25 cellular contexts compared by ENCODE assay signal in the genomic region with DNA sequence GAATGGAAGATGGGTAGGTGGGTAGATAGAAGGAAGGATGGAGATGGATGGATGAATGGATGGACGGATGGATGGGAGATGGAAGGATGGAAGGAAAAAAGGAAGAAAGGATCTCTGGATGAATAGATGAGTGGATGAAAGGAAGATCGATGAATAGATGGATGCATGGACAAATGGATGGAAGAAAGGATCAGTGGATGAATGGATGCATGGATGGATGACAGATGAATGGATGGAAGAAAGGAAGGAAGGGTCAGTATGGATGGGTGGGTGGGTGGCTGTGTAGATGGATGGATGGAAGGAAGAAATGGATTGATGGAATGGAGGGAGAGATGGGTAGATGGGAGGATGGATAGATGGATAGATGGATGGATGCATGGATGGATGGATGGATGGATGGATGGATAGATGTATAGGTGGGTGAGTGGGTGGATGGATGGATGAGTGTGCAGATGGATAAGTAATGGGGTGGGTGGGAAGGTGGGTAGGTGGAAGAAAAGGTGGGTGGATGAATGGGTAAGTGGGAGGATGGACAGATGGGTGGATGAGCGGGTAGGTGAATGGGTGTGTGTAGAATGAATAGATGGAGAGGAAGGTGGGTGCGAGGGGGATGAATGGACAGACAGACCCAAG. TPM values are rescaled to one million over a fixed set of nuclear protein-coding genes. Genes with fewer than 3 reads are reported as not detected.
DNase-seq lines count a peak whose midpoint lies in the region; ATAC-seq, FAIRE-seq and TF ChIP-seq lines count a peak whose summit lies in the region.
"Had no signal": no experiment of that assay in that cellular context is flagged by ENCODE, and none has a peak within 500 bp of the region (broad histone marks: within the 10 kb centered on the region; RNA-seq: fewer than 3 reads in every experiment).

No MANE protein-coding gene starts in this region.

- peaks cover 20% of the 10 kb centered on the region for H3K9me3 Mint-ChIP-seq in glutamatergic neuron (ENCODE audit: unreplicated experiment)
- no peaks in the 10 kb centered on the region for H3K9me3 Mint-ChIP-seq in activated T-helper 2 cell treated with anti-CD3 and anti-CD28 coated beads, Interferon-gamma antibody, Interleukin-2, Interleukin-4, amounts not matched to agents 10 μg/mL and 5 μg/mL and 100 μg/mL, durations not matched to agents 14 hours and 24 hours and 36 hours
- H3K9me3 Mint-ChIP-seq: CD4-positive, alpha-beta memory T cell; CD4-positive, CD25-positive, alpha-beta regulatory T cell; CD8-positive, alpha-beta memory T cell had no signal

- H3K36me3 Mint-ChIP-seq in glutamatergic neuron (ENCODE audit: unreplicated experiment) = no peaks in the 10 kb centered on the region
- no peaks in the 10 kb centered on the region for H3K36me3 Mint-ChIP-seq in activated T-helper 2 cell treated with anti-CD3 and anti-CD28 coated beads, Interferon-gamma antibody, Interleukin-2, Interleukin-4, amounts not matched to agents 10 μg/mL and 5 μg/mL and 100 μg/mL, durations not matched to agents 14 hours and 24 hours and 36 hours (ENCODE audit: low read depth)
- H3K36me3 Mint-ChIP-seq: CD14-positive monocyte; CD4-positive, alpha-beta memory T cell; CD4-positive, CD25-positive, alpha-beta regulatory T cell had no signal

- POLR2A ChIA-PET in HepG2 (lab: Yijun Ruan, JAX) = no interaction called here
- POLR2A ChIA-PET in K562 (lab: Yijun Ruan, JAX) = no interaction called here

- DNase-seq in HepG2 (ENCODE audit: low spot score) (no peak), right lobe of liver (no peak), K562 (ENCODE audit: extremely low read depth in 1 of 4, low spot score in 3 of 4) (no peak), glutamatergic neuron (no peak), urothelium cell line (ENCODE audit: low spot score) (no peak), amniotic stem cell (lab: John Stamatoyannopoulos, UW) (no peak), 8988T (no peak)
- no peak for DNase-seq in activated T-helper 2 cell treated with anti-CD3 and anti-CD28 coated beads, Interferon-gamma antibody, Interleukin-2, Interleukin-4, amounts not matched to agents 10 μg/mL and 5 μg/mL and 100 μg/mL, durations not matched to agents 14 hours and 24 hours and 36 hours (ENCODE audit: low spot score)
- DNase-seq: BE2C; C1 segment of cervical spinal cord; CD4-positive, alpha-beta memory T cell; CD4-positive, CD25-positive, alpha-beta regulatory T cell; CD8-positive, alpha-beta memory T cell; COR-L47; DMS 273 treated with DMSO at 0.1 percent for 48 hours; DMS153; DMS79; DND-41; GF-D8 had no signal

- H2AFZ ChIP-seq in HepG2 (ENCODE audit: low read length) (no peak overlapping the region), K562 (ENCODE audit: low read depth, low read length) (no peak overlapping the region)

- BruUV-seq in HepG2 (replicated peaks; lab: Mats Ljungman, UMichigan) (no TSS peak), K562 (replicated peaks; lab: Mats Ljungman, UMichigan) (no TSS peak)

- H3K27ac Mint-ChIP-seq in glutamatergic neuron (ENCODE audit: unreplicated experiment) = peak overlapping the region; percentile 29
- no peak overlapping the region for H3K27ac Mint-ChIP-seq in activated T-helper 2 cell treated with anti-CD3 and anti-CD28 coated beads, Interferon-gamma antibody, Interleukin-2, Interleukin-4, amounts not matched to agents 10 μg/mL and 5 μg/mL and 100 μg/mL, durations not matched to agents 14 hours and 24 hours and 36 hours
- H3K27ac Mint-ChIP-seq: CD14-positive monocyte; CD4-positive, alpha-beta memory T cell; CD4-positive, CD25-positive, alpha-beta regulatory T cell; CD8-positive, alpha-beta memory T cell had no signal

- H3K9me1 ChIP-seq in K562 (ENCODE audit: control insufficient read depth, insufficient read depth, low read length) = no peaks in the 10 kb centered on the region

- H3K4me3 Mint-ChIP-seq in glutamatergic neuron (ENCODE audit: unreplicated experiment) = no peak overlapping the region
- H3K4me3 Mint-ChIP-seq in activated T-helper 2 cell treated with anti-CD3 and anti-CD28 coated beads, Interferon-gamma antibody, Interleukin-2, Interleukin-4, amounts not matched to agents 10 μg/mL and 5 μg/mL and 100 μg/mL, durations not matched to agents 14 hours and 24 hours and 36 hours (ENCODE audit: low read depth) = no peak overlapping the region
- H3K4me3 Mint-ChIP-seq: CD14-positive monocyte; CD4-positive, alpha-beta memory T cell; CD4-positive, CD25-positive, alpha-beta regulatory T cell; CD8-positive, alpha-beta memory T cell had no signal

- H4K20me1 ChIP-seq in HepG2 (ENCODE audit: insufficient read depth, low read length) (no peaks in the 10 kb centered on the region), K562 (replicated peaks; ENCODE audit: control insufficient read depth, insufficient read depth, low read length) (peaks cover 5% of the 10 kb centered on the region; the same call in 1 of the 2 replicates)
- H4K20me1 ChIP-seq: BLaER1 had no signal

- H3K36me3 ChIP-seq in HepG2 (replicated peaks in 1 of 2; ENCODE audit: control insufficient read depth in 1 of 2, insufficient read depth in 2 of 2, low read length in 2 of 2) (no peaks in the 10 kb centered on the region), right lobe of liver (no peaks in the 10 kb centered on the region), K562 (ENCODE audit: control insufficient read depth, insufficient read depth, low read length) (no peaks in the 10 kb centered on the region)
- H3K36me3 ChIP-seq: BE2C, BLaER1 had no signal

- H3K4me3 ChIP-seq in HepG2 (replicated peaks in 1 of 3; ENCODE audit: insufficient read depth in 1 of 3, low read depth in 2 of 3, low read length in 3 of 3) (no peak overlapping the region), right lobe of liver (no peak overlapping the region), K562 (no peak overlapping the region)
- H3K4me3 ChIP-seq: BLaER1 had no signal

- in situ Hi-C loops in HepG2 (cut with HindIII; ENCODE audit: extremely low pct_ligation_motif_present, low pct_unique_long_range_greater_than_20kb) (no loop called here), K562 (cut with MboI) (loop anchor here (10.0 kb wide), 1 partner anchor 662 kb away; no protein-coding TSS in a partner anchor)

- TF ChIP-seq POLR2A in HepG2 (IDR thresholded peaks at IDR 0.05; ENCODE audit: insufficient read depth in 1 of 2, low read depth in 2 of 2, low read length in 2 of 2) = no peak
- no peak for TF ChIP-seq POLR2A in right lobe of liver (IDR thresholded peaks at IDR 0.05)
- no peak for TF ChIP-seq POLR2A in K562 (conservative IDR thresholded peaks at IDR 0.05)

- H3K27me3 ChIP-seq in HepG2 (ENCODE audit: control insufficient read depth in 1 of 2, insufficient read depth in 2 of 2, low read length in 2 of 2) = peaks cover 0 to 13% of the 10 kb centered on the region in 2 experiments; a peak in 2 of 5 replicates
- no peaks in the 10 kb centered on the region for H3K27me3 ChIP-seq in right lobe of liver
- H3K27me3 ChIP-seq in K562 (ENCODE audit: control insufficient read depth in 2 of 2, insufficient read depth in 2 of 2, low read length in 2 of 2) = peaks cover 0 to 13% of the 10 kb centered on the region in 2 experiments; a peak in 2 of 5 replicates
- H3K27me3 ChIP-seq: BE2C, BLaER1 had no signal

- CTCF ChIA-PET in HepG2 (lab: Yijun Ruan, JAX; ENCODE audit: low intra/inter-chr PET ratio, low total read pairs) = no interaction called here
- CTCF ChIA-PET in K562 (lab: Yijun Ruan, JAX; ENCODE audit: low intra/inter-chr PET ratio) = no interaction called here

- peaks cover 17% of the 10 kb centered on the region for H3K27me3 Mint-ChIP-seq in glutamatergic neuron (ENCODE audit: unreplicated experiment)
- no peaks in the 10 kb centered on the region for H3K27me3 Mint-ChIP-seq in activated T-helper 2 cell treated with anti-CD3 and anti-CD28 coated beads, Interferon-gamma antibody, Interleukin-2, Interleukin-4, amounts not matched to agents 10 μg/mL and 5 μg/mL and 100 μg/mL, durations not matched to agents 14 hours and 24 hours and 36 hours (ENCODE audit: low read depth)
- H3K27me3 Mint-ChIP-seq: CD8-positive, alpha-beta memory T cell had no signal

- TF ChIP-seq RAD21 in HepG2 (CRISPR knock-in tag; IDR thresholded peaks at IDR 0.05) (no peak), K562 (CRISPR knock-in tag; conservative IDR thresholded peaks at IDR 0.05 in 1 of 2, IDR thresholded peaks at IDR 0.05 in 1 of 2) (no peak)

- no peaks in the 10 kb centered on the region for H3K9me3 ChIP-seq in HepG2 (ENCODE audit: low read length)
- no peaks in the 10 kb centered on the region for H3K9me3 ChIP-seq in right lobe of liver
- H3K9me3 ChIP-seq in K562 (replicated peaks; ENCODE audit: control insufficient read depth, insufficient read depth, low read depth, low read length) = no peaks in the 10 kb centered on the region; the same call in 1 of the 2 replicates
- H3K9me3 ChIP-seq: BE2C, BLaER1 had no signal

- peaks cover 47% of the 10 kb centered on the region for H3K4me1 ChIP-seq in HepG2 (ENCODE audit: insufficient read depth, low read length)
- no peaks in the 10 kb centered on the region for H3K4me1 ChIP-seq in right lobe of liver
- peaks cover 0 to 14% of the 10 kb centered on the region in 2 experiments; a peak in 3 of 5 replicates for H3K4me1 ChIP-seq in K562 (replicated peaks in 1 of 2; ENCODE audit: control insufficient read depth in 2 of 2, insufficient read depth in 2 of 2, low read length in 2 of 2)
- H3K4me1 ChIP-seq: BE2C, BLaER1 had no signal

- no peak overlapping the region for H3K27ac ChIP-seq in HepG2 (ENCODE audit: extremely low read length, insufficient read depth, low read length)
- no peak overlapping the region for H3K27ac ChIP-seq in right lobe of liver
- no peak overlapping the region for H3K27ac ChIP-seq in K562 (ENCODE audit: extremely low read depth, low read depth, low read length)
- H3K27ac ChIP-seq: 22Rv1, BLaER1 had no signal

- H3K4me2 ChIP-seq in HepG2 (ENCODE audit: low read depth, low read length) (no peak overlapping the region), K562 (ENCODE audit: insufficient read depth, low read length) (no peak overlapping the region)
- H3K4me2 ChIP-seq: BLaER1 had no signal

- no peaks in the 10 kb centered on the region for H3K79me2 ChIP-seq in HepG2 (ENCODE audit: insufficient read depth, low read length)
- no peaks in the 10 kb centered on the region for H3K79me2 ChIP-seq in K562 (ENCODE audit: control insufficient read depth, insufficient read depth, low read length)

- TF ChIP-seq EP300 in HepG2 (IDR thresholded peaks at IDR 0.05; ENCODE audit: low read depth in 2 of 2, low read length in 2 of 2) (no peak), HepG2 (CRISPR knock-in tag; IDR thresholded peaks at IDR 0.05; ENCODE audit: borderline replicate concordance) (no peak), K562 (IDR thresholded peaks at IDR 0.05; ENCODE audit: low read length) (no peak)

- no peak for TF ChIP-seq CTCF in HepG2 (CRISPR knock-in tag; IDR thresholded peaks at IDR 0.05)
- TF ChIP-seq CTCF in right lobe of liver (IDR thresholded peaks at IDR 0.05) = no peak
- no peak for TF ChIP-seq CTCF in K562 (IDR thresholded peaks at IDR 0.05 in 2 of 3, conservative IDR thresholded peaks at IDR 0.05 in 1 of 3; ENCODE audit: insufficient read depth in 2 of 3, low read depth in 1 of 3, low read length in 3 of 3)
- no peak for TF ChIP-seq CTCF in glutamatergic neuron (IDR thresholded peaks at IDR 0.05; ENCODE audit: partially characterized antibody, unreplicated experiment)

- 38% methylated on average over 4 of the region's 4 CpGs for WGBS in HepG2 (ENCODE audit: low lambda C conversion rate)
- 63% methylated on average over 3 of the region's 4 CpGs for WGBS in right lobe of liver (ENCODE audit: insufficient coverage, low coverage, low lambda C conversion rate, missing lambda C conversion rate)
- WGBS in K562 (ENCODE audit: insufficient coverage, low coverage, missing lambda C conversion rate) = 0% methylated on average over 4 of the region's 4 CpGs

- peaks cover 22% of the 10 kb centered on the region for H3K4me1 Mint-ChIP-seq in glutamatergic neuron (ENCODE audit: low read depth, unreplicated experiment)
- H3K4me1 Mint-ChIP-seq in activated T-helper 2 cell treated with anti-CD3 and anti-CD28 coated beads, Interferon-gamma antibody, Interleukin-2, Interleukin-4, amounts not matched to agents 10 μg/mL and 5 μg/mL and 100 μg/mL, durations not matched to agents 14 hours and 24 hours and 36 hours (ENCODE audit: low read depth) = no peaks in the 10 kb centered on the region
- H3K4me1 Mint-ChIP-seq: CD14-positive monocyte; CD8-positive, alpha-beta memory T cell had no signal

- no peak overlapping the region for H3K9ac ChIP-seq in HepG2 (ENCODE audit: insufficient read depth, low read depth, low read length)
- no peak overlapping the region for H3K9ac ChIP-seq in K562 (ENCODE audit: insufficient read depth in 1 of 2, low read depth in 2 of 2, low read length in 2 of 2)
- H3K9ac ChIP-seq: BLaER1 had no signal

- FAIRE-seq in HepG2 (lab: Jason Lieb, UNC) (no peak), K562 (lab: Jason Lieb, UNC) (no peak), urothelium cell line (lab: Jason Lieb, UNC) (peak; percentile 91)
- FAIRE-seq: A204.1, GM12891, GM19239 had no signal

- ATAC-seq in HepG2 (no peak), right lobe of liver (no peak), K562 (no peak)

- intact Hi-C loops in HepG2 (cut with micrococcal nuclease; ENCODE audit: unreplicated experiment) = no loop called here
- intact Hi-C loops in right lobe of liver (cut with DNase I) = no loop called here
- intact Hi-C loops in K562 (cut with micrococcal nuclease) = no loop called here
- intact Hi-C loops in activated T-helper 2 cell treated with anti-CD3 and anti-CD28 coated beads, Interferon-gamma antibody, Interleukin-2, Interleukin-4, amounts not matched to agents 10 μg/mL and 5 μg/mL and 100 μg/mL, durations not matched to agents 14 hours and 24 hours and 36 hours (cut with micrococcal nuclease) = no loop called here

RNA-seq across cellular contexts. Expression of a gene that starts 14.6 kb away (rescaled TPM):
- total RNA-seq in HepG2 (2016; rRNA removed; fragmentation: Illumina TruSeq; extraction: Trizol) (0.24 and 0.25 TPM in 2 replicates), right lobe of liver (1 to 10 TPM; 1.0 to 3.2 (median 1.3) TPM), K562 (2014; rRNA removed) (0.12 TPM in 1 of 2 replicates, not detected in the other), K562 (2014; rRNA removed; fragmentation: Illumina TruSeq; extraction: Trizol) (not detected in 2 replicates), K562 (2015; rRNA removed; fragmentation: Illumina TruSeq; extraction: Trizol) (not detected in 2 replicates), K562 (2021) (0.11 and 0.47 TPM in 2 replicates), glutamatergic neuron (ENCODE audit: unreplicated experiment) (1.6 TPM)
- total RNA-seq in HepG2 (2016; cell fraction: cytosol; rRNA removed; fragmentation: Illumina TruSeq; extraction: Trizol; ENCODE audit: low read depth) = not detected in 2 replicates
- 0.13 and 0.27 TPM in 2 replicates for total RNA-seq in HepG2 (2016; cell fraction: insoluble cytoplasmic fraction; rRNA removed; fragmentation: Illumina TruSeq; extraction: Trizol)
- total RNA-seq in HepG2 (2016; cell fraction: membrane; rRNA removed; fragmentation: Illumina TruSeq; extraction: Trizol) = 0.34 TPM in 1 of 2 replicates, not detected in the other
- 0.16 TPM in 1 of 2 replicates, not detected in the other for total RNA-seq in HepG2 (2016; cell fraction: nucleus; rRNA removed; fragmentation: Illumina TruSeq; extraction: Trizol)
- polyA plus RNA-seq in HepG2 (2011; rRNA removed) (0.44 and 0.52 TPM in 2 replicates), K562 (2011; rRNA removed) (0.08 and 0.10 TPM in 2 replicates), K562 (2014; fragmentation: Illumina TruSeq; extraction: Trizol) (0.04 TPM in 1 of 2 replicates, not detected in the other), K562 (2014; fragmentation: Nextera tagmentation; extraction: Ambion mirVana) (under 1 TPM in 1 of 2 experiments, not detected in 1; 0.04 TPM), K562 (2014; rRNA removed) (0.27 TPM in 1 of 2 replicates, not detected in the other)
- 0.27 and 0.36 TPM in 2 replicates for polyA plus RNA-seq in HepG2 (2011; cell fraction: cytosol; rRNA removed)
- polyA plus RNA-seq in HepG2 (2011; cell fraction: nucleus; rRNA removed) = 0.63 and 0.69 TPM in 2 replicates
- 0.35 and 0.60 TPM in 2 replicates for polyA plus RNA-seq in HepG2 (2012)
- polyA plus RNA-seq in HepG2 (2016; cell fraction: cytosol; fragmentation: Illumina TruSeq; extraction: Trizol; ENCODE audit: low read depth) = 0.11 and 0.24 TPM in 2 replicates
- polyA plus RNA-seq in HepG2 (2016; cell fraction: insoluble cytoplasmic fraction; fragmentation: Illumina TruSeq; extraction: Trizol; ENCODE audit: low read depth) = 0.21 TPM in 1 of 2 replicates, not detected in the other
- 0.14 and 0.47 TPM in 2 replicates for polyA plus RNA-seq in HepG2 (2016; cell fraction: membrane; fragmentation: Illumina TruSeq; extraction: Trizol; ENCODE audit: low read depth)
- 0.36 TPM in 1 of 2 replicates, not detected in the other for polyA plus RNA-seq in HepG2 (2016; cell fraction: nucleus; fragmentation: Illumina TruSeq; extraction: Trizol; ENCODE audit: insufficient read depth, low read depth)
- 0.78 TPM in 1 of 2 replicates, not detected in the other for polyA minus RNA-seq in HepG2 (2011; rRNA and poly(A)+ RNA removed; ENCODE audit: low replicate concordance)
- not detected in 2 replicates for polyA minus RNA-seq in HepG2 (2011; cell fraction: cytosol; rRNA and poly(A)+ RNA removed)
- 0.52 and 0.62 TPM in 2 replicates for polyA minus RNA-seq in HepG2 (2011; cell fraction: nucleus; rRNA and poly(A)+ RNA removed)
- total RNA-seq in K562 (2011; cell fraction: chromatin; rRNA removed; ENCODE audit: low replicate concordance) = 0.69 TPM in 1 of 2 replicates, not detected in the other
- total RNA-seq in K562 (2011; cell fraction: nucleolus; rRNA removed) = 0.50 and 0.66 TPM in 2 replicates
- total RNA-seq in K562 (2011; cell fraction: nucleoplasm; rRNA removed) = 0.22 TPM in 1 of 2 replicates, not detected in the other
- 0.06 and 0.31 TPM in 2 replicates for polyA plus RNA-seq in K562 (2011; cell fraction: cytosol; rRNA removed)
- polyA plus RNA-seq in K562 (2011; cell fraction: nucleus; rRNA removed) = 0.17 and 0.50 TPM in 2 replicates
- polyA plus RNA-seq in K562 (2012) = 0.10 and 0.28 TPM in 2 replicates
- 0.36 and 0.46 TPM in 2 replicates for polyA minus RNA-seq in K562 (2011; rRNA and poly(A)+ RNA removed)
- polyA minus RNA-seq in K562 (2011; cell fraction: cytosol; rRNA and poly(A)+ RNA removed) = 0.29 TPM in 1 of 2 replicates, not detected in the other
- 0.11 and 0.27 TPM in 2 replicates for polyA minus RNA-seq in K562 (2011; cell fraction: nucleus; rRNA and poly(A)+ RNA removed)
- 0.09 TPM in 1 of 2 replicates, not detected in the other for total RNA-seq in activated T-helper 2 cell treated with anti-CD3 and anti-CD28 coated beads, Interferon-gamma antibody, Interleukin-2, Interleukin-4, amounts not matched to agents 10 μg/mL and 5 μg/mL and 100 μg/mL, durations not matched to agents 14 hours and 24 hours and 36 hours
- total RNA-seq: CD4-positive, alpha-beta memory T cell; CD4-positive, CD25-positive, alpha-beta regulatory T cell; CD8-positive, alpha-beta memory T cell had no signal
- polyA plus RNA-seq: CD14-positive monocyte; CD4-positive, alpha-beta memory T cell; CD4-positive, CD25-positive, alpha-beta regulatory T cell; CD8-positive, alpha-beta memory T cell had no signal

RNA-seq across cellular contexts. Expression of a gene that starts 29.3 kb away (rescaled TPM):
- total RNA-seq in HepG2 (2016; rRNA removed; fragmentation: Illumina TruSeq; extraction: Trizol) (1.7 and 3.4 TPM in 2 replicates), right lobe of liver (1 to 10 TPM in 2 of 6 experiments, under 1 TPM in 1, not detected in 3; 0.80 to 1.8 (median 1.4) TPM), K562 (2014; rRNA removed) (not detected in 2 replicates), K562 (2014; rRNA removed; fragmentation: Illumina TruSeq; extraction: Trizol) (not detected in 2 replicates), K562 (2015; rRNA removed; fragmentation: Illumina TruSeq; extraction: Trizol) (0.04 TPM in 1 of 2 replicates, not detected in the other), K562 (2021) (0.11 TPM in 1 of 2 replicates, not detected in the other), glutamatergic neuron (ENCODE audit: unreplicated experiment) (1.2 TPM)
- total RNA-seq in HepG2 (2016; cell fraction: cytosol; rRNA removed; fragmentation: Illumina TruSeq; extraction: Trizol; ENCODE audit: low read depth) = 0.20 and 0.26 TPM in 2 replicates
- 1.6 and 2.0 TPM in 2 replicates for total RNA-seq in HepG2 (2016; cell fraction: insoluble cytoplasmic fraction; rRNA removed; fragmentation: Illumina TruSeq; extraction: Trizol)
- 1.4 and 1.8 TPM in 2 replicates for total RNA-seq in HepG2 (2016; cell fraction: membrane; rRNA removed; fragmentation: Illumina TruSeq; extraction: Trizol)
- 1.8 and 2.2 TPM in 2 replicates for total RNA-seq in HepG2 (2016; cell fraction: nucleus; rRNA removed; fragmentation: Illumina TruSeq; extraction: Trizol)
- polyA plus RNA-seq in HepG2 (2011; rRNA removed) (1.2 and 1.4 TPM in 2 replicates), K562 (2011; rRNA removed) (0.03 and 0.06 TPM in 2 replicates), K562 (2014; fragmentation: Illumina TruSeq; extraction: Trizol) (0.10 TPM in 1 of 2 replicates, not detected in the other), K562 (2014; fragmentation: Nextera tagmentation; extraction: Ambion mirVana) (not detected), K562 (2014; rRNA removed) (not detected in 2 replicates)
- 0.87 and 0.92 TPM in 2 replicates for polyA plus RNA-seq in HepG2 (2011; cell fraction: cytosol; rRNA removed)
- polyA plus RNA-seq in HepG2 (2011; cell fraction: nucleus; rRNA removed) = 7.0 and 10.0 TPM in 2 replicates
- polyA plus RNA-seq in HepG2 (2012) = 0.94 and 1.8 TPM in 2 replicates
- polyA plus RNA-seq in HepG2 (2016; cell fraction: cytosol; fragmentation: Illumina TruSeq; extraction: Trizol; ENCODE audit: low read depth) = 0.29 and 0.55 TPM in 2 replicates
- polyA plus RNA-seq in HepG2 (2016; cell fraction: insoluble cytoplasmic fraction; fragmentation: Illumina TruSeq; extraction: Trizol; ENCODE audit: low read depth) = 0.69 and 1.5 TPM in 2 replicates
- 0.64 and 0.86 TPM in 2 replicates for polyA plus RNA-seq in HepG2 (2016; cell fraction: membrane; fragmentation: Illumina TruSeq; extraction: Trizol; ENCODE audit: low read depth)
- polyA plus RNA-seq in HepG2 (2016; cell fraction: nucleus; fragmentation: Illumina TruSeq; extraction: Trizol; ENCODE audit: insufficient read depth, low read depth) = 4.8 and 5.7 TPM in 2 replicates
- polyA minus RNA-seq in HepG2 (2011; rRNA and poly(A)+ RNA removed; ENCODE audit: low replicate concordance) = 0.05 and 0.76 TPM in 2 replicates
- polyA minus RNA-seq in HepG2 (2011; cell fraction: cytosol; rRNA and poly(A)+ RNA removed) = 0.40 and 1.4 TPM in 2 replicates
- 0.77 and 0.87 TPM in 2 replicates for polyA minus RNA-seq in HepG2 (2011; cell fraction: nucleus; rRNA and poly(A)+ RNA removed)
- 0.25 TPM in 1 of 2 replicates, not detected in the other for total RNA-seq in K562 (2011; cell fraction: chromatin; rRNA removed; ENCODE audit: low replicate concordance)
- total RNA-seq in K562 (2011; cell fraction: nucleolus; rRNA removed) = 0.17 and 0.26 TPM in 2 replicates
- 0.22 TPM in 1 of 2 replicates, not detected in the other for total RNA-seq in K562 (2011; cell fraction: nucleoplasm; rRNA removed)
- polyA plus RNA-seq in K562 (2011; cell fraction: cytosol; rRNA removed) = 0.03 TPM in 1 of 2 replicates, not detected in the other
- polyA plus RNA-seq in K562 (2011; cell fraction: nucleus; rRNA removed) = 0.13 and 0.15 TPM in 2 replicates
- not detected in 2 replicates for polyA plus RNA-seq in K562 (2012)
- polyA minus RNA-seq in K562 (2011; rRNA and poly(A)+ RNA removed) = not detected in 2 replicates
- polyA minus RNA-seq in K562 (2011; cell fraction: cytosol; rRNA and poly(A)+ RNA removed) = not detected in 2 replicates
- 0.13 TPM in 1 of 2 replicates, not detected in the other for polyA minus RNA-seq in K562 (2011; cell fraction: nucleus; rRNA and poly(A)+ RNA removed)
- 0.05 and 0.16 TPM in 2 replicates for total RNA-seq in activated T-helper 2 cell treated with anti-CD3 and anti-CD28 coated beads, Interferon-gamma antibody, Interleukin-2, Interleukin-4, amounts not matched to agents 10 μg/mL and 5 μg/mL and 100 μg/mL, durations not matched to agents 14 hours and 24 hours and 36 hours
- total RNA-seq: CD4-positive, CD25-positive, alpha-beta regulatory T cell had no signal
- polyA plus RNA-seq: CD14-positive monocyte; CD4-positive, alpha-beta memory T cell; CD4-positive, CD25-positive, alpha-beta regulatory T cell; CD8-positive, alpha-beta memory T cell had no signal

RNA-seq across cellular contexts. Expression of a gene that starts 42.1 kb away (rescaled TPM):
- total RNA-seq in HepG2 (2016; rRNA removed; fragmentation: Illumina TruSeq; extraction: Trizol) = 167 and 335 TPM in 2 replicates
- total RNA-seq in HepG2 (2016; cell fraction: cytosol; rRNA removed; fragmentation: Illumina TruSeq; extraction: Trizol; ENCODE audit: low read depth) = 55.5 and 58.3 TPM in 2 replicates
- 152 and 344 TPM in 2 replicates for total RNA-seq in HepG2 (2016; cell fraction: insoluble cytoplasmic fraction; rRNA removed; fragmentation: Illumina TruSeq; extraction: Trizol)
- 109 and 116 TPM in 2 replicates for total RNA-seq in HepG2 (2016; cell fraction: membrane; rRNA removed; fragmentation: Illumina TruSeq; extraction: Trizol)
- 220 and 261 TPM in 2 replicates for total RNA-seq in HepG2 (2016; cell fraction: nucleus; rRNA removed; fragmentation: Illumina TruSeq; extraction: Trizol)
- 485 and 494 TPM in 2 replicates for polyA plus RNA-seq in HepG2 (2011; rRNA removed)
- 512 and 565 TPM in 2 replicates for polyA plus RNA-seq in HepG2 (2011; cell fraction: cytosol; rRNA removed)
- 123 and 124 TPM in 2 replicates for polyA plus RNA-seq in HepG2 (2011; cell fraction: nucleus; rRNA removed)
- 190 and 241 TPM in 2 replicates for polyA plus RNA-seq in HepG2 (2012)
- 62.9 and 71.0 TPM in 2 replicates for polyA plus RNA-seq in HepG2 (2016; cell fraction: cytosol; fragmentation: Illumina TruSeq; extraction: Trizol; ENCODE audit: low read depth)
- 137 and 148 TPM in 2 replicates for polyA plus RNA-seq in HepG2 (2016; cell fraction: insoluble cytoplasmic fraction; fragmentation: Illumina TruSeq; extraction: Trizol; ENCODE audit: low read depth)
- 92.2 and 98.9 TPM in 2 replicates for polyA plus RNA-seq in HepG2 (2016; cell fraction: membrane; fragmentation: Illumina TruSeq; extraction: Trizol; ENCODE audit: low read depth)
- 331 and 354 TPM in 2 replicates for polyA plus RNA-seq in HepG2 (2016; cell fraction: nucleus; fragmentation: Illumina TruSeq; extraction: Trizol; ENCODE audit: insufficient read depth, low read depth)
- polyA minus RNA-seq in HepG2 (2011; rRNA and poly(A)+ RNA removed; ENCODE audit: low replicate concordance) = 116 and 435 TPM in 2 replicates
- polyA minus RNA-seq in HepG2 (2011; cell fraction: cytosol; rRNA and poly(A)+ RNA removed) = 152 TPM in 2 replicates
- polyA minus RNA-seq in HepG2 (2011; cell fraction: nucleus; rRNA and poly(A)+ RNA removed) = 85.1 and 101 TPM in 2 replicates
- total RNA-seq in right lobe of liver = 100 to 1,000 TPM in 3 of 6 experiments, 10 to 100 TPM in 3; 53.0 to 132 (median 100) TPM
- 175 and 296 TPM in 2 replicates for total RNA-seq in K562 (2011; cell fraction: chromatin; rRNA removed; ENCODE audit: low replicate concordance)
- total RNA-seq in K562 (2011; cell fraction: nucleolus; rRNA removed) = 446 and 467 TPM in 2 replicates
- 312 and 382 TPM in 2 replicates for total RNA-seq in K562 (2011; cell fraction: nucleoplasm; rRNA removed)
- total RNA-seq in K562 (2014; rRNA removed) = 209 and 254 TPM in 2 replicates
- 148 and 173 TPM in 2 replicates for total RNA-seq in K562 (2014; rRNA removed; fragmentation: Illumina TruSeq; extraction: Trizol)
- total RNA-seq in K562 (2015; rRNA removed; fragmentation: Illumina TruSeq; extraction: Trizol) = 240 and 241 TPM in 2 replicates
- total RNA-seq in K562 (2021) = 204 and 214 TPM in 2 replicates
- polyA plus RNA-seq in K562 (2011; rRNA removed) = 260 and 287 TPM in 2 replicates
- polyA plus RNA-seq in K562 (2011; cell fraction: cytosol; rRNA removed) = 342 and 406 TPM in 2 replicates
- polyA plus RNA-seq in K562 (2011; cell fraction: nucleus; rRNA removed) = 69.7 and 99.0 TPM in 2 replicates
- polyA plus RNA-seq in K562 (2012) = 227 and 356 TPM in 2 replicates
- 255 and 267 TPM in 2 replicates for polyA plus RNA-seq in K562 (2014; fragmentation: Illumina TruSeq; extraction: Trizol)
- polyA plus RNA-seq in K562 (2014; fragmentation: Nextera tagmentation; extraction: Ambion mirVana) = 100 to 1,000 TPM; 185 to 306 TPM
- 222 and 268 TPM in 2 replicates for polyA plus RNA-seq in K562 (2014; rRNA removed)
- 217 and 219 TPM in 2 replicates for polyA minus RNA-seq in K562 (2011; rRNA and poly(A)+ RNA removed)
- polyA minus RNA-seq in K562 (2011; cell fraction: cytosol; rRNA and poly(A)+ RNA removed) = 93.0 and 124 TPM in 2 replicates
- 35.7 and 64.2 TPM in 2 replicates for polyA minus RNA-seq in K562 (2011; cell fraction: nucleus; rRNA and poly(A)+ RNA removed)
- 126 TPM for total RNA-seq in glutamatergic neuron (ENCODE audit: unreplicated experiment)
- 184 and 186 TPM in 2 replicates for total RNA-seq in activated T-helper 2 cell treated with anti-CD3 and anti-CD28 coated beads, Interferon-gamma antibody, Interleukin-2, Interleukin-4, amounts not matched to agents 10 μg/mL and 5 μg/mL and 100 μg/mL, durations not matched to agents 14 hours and 24 hours and 36 hours
